ENCODE assay signal across 10 cellular contexts in the genomic region with DNA sequence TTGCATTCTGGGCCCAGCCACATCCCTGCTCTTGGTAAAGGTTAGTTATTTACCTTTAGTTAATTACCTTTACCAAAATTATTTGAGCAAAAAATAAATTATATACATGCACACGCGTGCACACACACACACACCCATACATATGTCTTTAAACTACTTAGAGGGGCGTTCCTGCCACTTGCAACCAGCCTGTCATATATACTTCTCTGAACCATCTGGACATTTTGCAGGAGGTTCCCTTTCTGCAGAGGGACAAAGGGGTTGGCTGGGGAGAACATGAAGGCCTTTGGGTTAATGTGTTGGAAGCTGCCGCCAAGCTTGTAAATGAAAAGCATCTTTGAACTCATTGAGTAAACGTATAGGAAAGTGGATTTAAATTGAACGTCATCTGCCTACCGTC. TPM values are rescaled to one million over a fixed set of nuclear protein-coding genes. Genes with fewer than 3 reads are reported as not detected.
DNase-seq lines count a peak whose midpoint lies in the region; ATAC-seq and TF ChIP-seq lines count a peak whose summit lies in the region.
"Had no signal": no experiment of that assay in that cellular context is flagged by ENCODE, and none has a peak within 500 bp of the region (broad histone marks: within the 10 kb centered on the region; RNA-seq: fewer than 3 reads in every experiment).

No MANE protein-coding gene starts in this region.

- H3K4me1 Mint-ChIP-seq in stimulated activated naive CD8-positive, alpha-beta T cell treated with anti-CD3 and anti-CD28 coated beads, Interleukin-15, Interleukin-2, amounts not matched to agents 100 ng/mL and 50 ng/mL, for 24 hours (ENCODE audit: low read depth), result peaks cover 32% of the 10 kb centered on the region
- peaks cover 29% of the 10 kb centered on the region for H3K4me1 Mint-ChIP-seq in activated CD4-positive, alpha-beta memory T cell treated with anti-CD3 and anti-CD28 coated beads, Interleukin-2, amount 10 ng/mL, durations not matched to agents 7 days and 5 days

- H3K27me3 ChIP-seq in mucosa of rectum (ENCODE audit: control insufficient read depth in 2 of 2, insufficient read depth in 2 of 2, low read length in 2 of 2) (no peaks in the 10 kb centered on the region), testis (no peaks in the 10 kb centered on the region)

- H3K36me3 ChIP-seq in mucosa of rectum (ENCODE audit: control insufficient read depth in 2 of 2, insufficient read depth in 2 of 2, low read length in 2 of 2) (no peaks in the 10 kb centered on the region), testis (ENCODE audit: low read depth, missing control alignments) (no peaks in the 10 kb centered on the region)

- no peaks in the 10 kb centered on the region for H3K9me3 Mint-ChIP-seq in stimulated activated naive CD8-positive, alpha-beta T cell treated with anti-CD3 and anti-CD28 coated beads, Interleukin-15, Interleukin-2, amounts not matched to agents 100 ng/mL and 50 ng/mL, for 24 hours
- H3K9me3 Mint-ChIP-seq in activated CD4-positive, alpha-beta memory T cell treated with anti-CD3 and anti-CD28 coated beads, Interleukin-2, amount 10 ng/mL, durations not matched to agents 7 days and 5 days, result peaks cover 9% of the 10 kb centered on the region

- H3K4me3 ChIP-seq in mucosa of rectum (ENCODE audit: low read length in 2 of 2) (peak overlapping the region in 1 of 2 donors; percentile 68), testis (no peak overlapping the region)

- ATAC-seq in stimulated activated naive CD8-positive, alpha-beta T cell treated with anti-CD3 and anti-CD28 coated beads, Interleukin-15, Interleukin-2, amounts not matched to agents 100 U/mL and 50 U/mL, for 24 hours, result no peak
- no peak for ATAC-seq in GM21381 (IDR thresholded peaks at IDR 0.05; ENCODE audit: unreplicated experiment)

- no peak for TF ChIP-seq CTCF in testis (IDR thresholded peaks at IDR 0.05)

- no peak for DNase-seq in stimulated activated naive CD8-positive, alpha-beta T cell treated with anti-CD3 and anti-CD28 coated beads, Interleukin-15, Interleukin-2, amounts not matched to agents 100 U/mL and 50 U/mL, for 24 hours
- DNase-seq in activated CD4-positive, alpha-beta memory T cell treated with anti-CD3 and anti-CD28 coated beads, Interleukin-2, amount 10 ng/mL, durations not matched to agents 7 days and 5 days, result no peak
- DNase-seq in testis, result no peak
- no peak for DNase-seq in central memory CD4-positive, alpha-beta T cell
- DNase-seq in stimulated activated CD4-positive, alpha-beta T cell treated with anti-CD3 and anti-CD28 coated beads, Interleukin-2, amount 100 ng/mL, for 24 hours, result no peak
- DNase-seq: NCI-H146; NK-92 treated with Interleukin-12 subunit alpha and Interleukin-12 subunit beta, amount 100 ng/mL, for 24 hours had no signal

- peak overlapping the region in 1 of 2 donors; percentile 46 for H3K9ac ChIP-seq in mucosa of rectum (ENCODE audit: low read depth in 1 of 2, low read length in 2 of 2)

- peak overlapping the region; percentile 44 for H3K4me3 Mint-ChIP-seq in stimulated activated naive CD8-positive, alpha-beta T cell treated with anti-CD3 and anti-CD28 coated beads, Interleukin-15, Interleukin-2, amounts not matched to agents 100 ng/mL and 50 ng/mL, for 24 hours
- H3K4me3 Mint-ChIP-seq in activated CD4-positive, alpha-beta memory T cell treated with anti-CD3 and anti-CD28 coated beads, Interleukin-2, amount 10 ng/mL, durations not matched to agents 7 days and 5 days, result peak overlapping the region; percentile 56

- POLR2A ChIA-PET in activated CD4-positive, alpha-beta memory T cell treated with anti-CD3 and anti-CD28 coated beads, Interleukin-2, amount 10 ng/mL, durations not matched to agents 7 days and 5 days (lab: Charles Lee), result interaction anchor here (0.7 to 5.1 kb wide), 28 partner anchors 8 to 620 kb away, joined by 3 to 54 read pairs (median 4); a partner anchor contains a TSS

- H3K27me3 Mint-ChIP-seq in stimulated activated naive CD8-positive, alpha-beta T cell treated with anti-CD3 and anti-CD28 coated beads, Interleukin-15, Interleukin-2, amounts not matched to agents 100 ng/mL and 50 ng/mL, for 24 hours, result no peaks in the 10 kb centered on the region
- H3K27me3 Mint-ChIP-seq in activated CD4-positive, alpha-beta memory T cell treated with anti-CD3 and anti-CD28 coated beads, Interleukin-2, amount 10 ng/mL, durations not matched to agents 7 days and 5 days, result peaks cover 8% of the 10 kb centered on the region

- CTCF ChIA-PET in activated CD4-positive, alpha-beta memory T cell treated with anti-CD3 and anti-CD28 coated beads, Interleukin-2, amount 10 ng/mL, durations not matched to agents 7 days and 5 days (lab: Charles Lee), result interaction anchor here (0.7 to 5.0 kb wide), 19 partner anchors 9 to 383 kb away, joined by 3 to 33 read pairs (median 6); a partner anchor contains a TSS

- H3K4me1 ChIP-seq in mucosa of rectum (ENCODE audit: control insufficient read depth in 2 of 2, insufficient read depth in 2 of 2, low read length in 2 of 2), result peaks cover 41 to 45% of the 10 kb centered on the region in 2 donors
- H3K4me1 ChIP-seq in testis, result no peaks in the 10 kb centered on the region

- peak overlapping the region; percentile 46 to 80 for H3K27ac ChIP-seq in mucosa of rectum (ENCODE audit: low read depth in 2 of 2, low read length in 2 of 2)
- H3K27ac ChIP-seq in testis, result no peak overlapping the region

- no peaks in the 10 kb centered on the region for H3K36me3 Mint-ChIP-seq in stimulated activated naive CD8-positive, alpha-beta T cell treated with anti-CD3 and anti-CD28 coated beads, Interleukin-15, Interleukin-2, amounts not matched to agents 100 ng/mL and 50 ng/mL, for 24 hours (ENCODE audit: low read depth)
- H3K36me3 Mint-ChIP-seq in activated CD4-positive, alpha-beta memory T cell treated with anti-CD3 and anti-CD28 coated beads, Interleukin-2, amount 10 ng/mL, durations not matched to agents 7 days and 5 days (ENCODE audit: low read depth), result peaks cover 8% of the 10 kb centered on the region

- no peak overlapping the region for H3K27ac Mint-ChIP-seq in stimulated activated naive CD8-positive, alpha-beta T cell treated with anti-CD3 and anti-CD28 coated beads, Interleukin-15, Interleukin-2, amounts not matched to agents 100 ng/mL and 50 ng/mL, for 24 hours
- peak overlapping the region; percentile 64 for H3K27ac Mint-ChIP-seq in activated CD4-positive, alpha-beta memory T cell treated with anti-CD3 and anti-CD28 coated beads, Interleukin-2, amount 10 ng/mL, durations not matched to agents 7 days and 5 days

- intact Hi-C loops in testis (cut with DNase I; ENCODE audit: low total_unique reads), result no loop called here

- no peak for TF ChIP-seq POLR2A in testis (IDR thresholded peaks at IDR 0.05)

- 50 to 68% methylated on average over 7 of the region's 7 CpGs for WGBS in testis, 2 donors

- H3K9me3 ChIP-seq in mucosa of rectum (ENCODE audit: control insufficient read depth in 2 of 2, low read length in 2 of 2) (no peaks in the 10 kb centered on the region), testis (no peaks in the 10 kb centered on the region)

RNA-seq across cellular contexts. Expression of a gene that starts 46.3 kb away (rescaled TPM):
- total RNA-seq in activated CD4-positive, alpha-beta memory T cell treated with anti-CD3 and anti-CD28 coated beads, Interleukin-2, amount 10 ng/mL, durations not matched to agents 7 days and 5 days, result 10 to 100 TPM; 16.2 to 17.5 TPM
- total RNA-seq in testis, result 10 to 100 TPM; 41.4 to 41.7 TPM
- 24.8 TPM for polyA plus RNA-seq in testis (ENCODE audit: insufficient read depth, low read depth, low replicate concordance)

Comparison
In these comparisons a context has a peak if more than half of its experiments do, and no peak if none do; other contexts are left out.
1. H3K27ac ChIP-seq: peak in mucosa of rectum (2 of 2); none in testis (0 of 2).